2 cellular contexts compared by ENCODE assay signal in genomic region chr22:39684702-39685281, GRCh38.
TF ChIP-seq lines count a peak whose summit lies in the region.

No MANE protein-coding gene starts in this region.

TF ChIP-seq in GM23338, 12 proteins besides CTCF, POLR2A, EP300 and RAD21 (continued from another document):
- no peak for TF ChIP-seq ZNF462 (CRISPR knock-in tag; IDR thresholded peaks at IDR 0.05)
- TF ChIP-seq, protein P1, sequence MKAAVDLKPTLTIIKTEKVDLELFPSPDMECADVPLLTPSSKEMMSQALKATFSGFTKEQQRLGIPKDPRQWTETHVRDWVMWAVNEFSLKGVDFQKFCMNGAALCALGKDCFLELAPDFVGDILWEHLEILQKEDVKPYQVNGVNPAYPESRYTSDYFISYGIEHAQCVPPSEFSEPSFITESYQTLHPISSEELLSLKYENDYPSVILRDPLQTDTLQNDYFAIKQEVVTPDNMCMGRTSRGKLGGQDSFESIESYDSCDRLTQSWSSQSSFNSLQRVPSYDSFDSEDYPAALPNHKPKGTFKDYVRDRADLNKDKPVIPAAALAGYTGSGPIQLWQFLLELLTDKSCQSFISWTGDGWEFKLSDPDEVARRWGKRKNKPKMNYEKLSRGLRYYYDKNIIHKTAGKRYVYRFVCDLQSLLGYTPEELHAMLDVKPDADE (IDR thresholded peaks at IDR 0.05), result no peak
- no peak for TF ChIP-seq ZNF331 (CRISPR knock-in tag; IDR thresholded peaks at IDR 0.05; ENCODE audit: low read depth)

TF ChIP-seq in HEK293, 187 proteins besides CTCF, POLR2A, EP300 and RAD21 (continued from another document):
- TF ChIP-seq PRDM2 (tag by site-specific recombination; IDR thresholded peaks at IDR 0.05; ENCODE audit: borderline replicate concordance), result no peak
- TF ChIP-seq EGR2 (tag by site-specific recombination; IDR thresholded peaks at IDR 0.05; ENCODE audit: low read depth), result peak; percentile 95
- no peak for TF ChIP-seq ZNF580 (tag by site-specific recombination; IDR thresholded peaks at IDR 0.05)
- TF ChIP-seq ZNF335 (tag by site-specific recombination; conservative IDR thresholded peaks at IDR 0.05), result 0 out of 2 replicates have a peak, but pooled peaks have one; percentile 21
- no peak for TF ChIP-seq ZNF114 (tag by site-specific recombination; IDR thresholded peaks at IDR 0.05)
- TF ChIP-seq ZNF48 (tag by site-specific recombination; IDR thresholded peaks at IDR 0.05), result no peak
- TF ChIP-seq GLIS2 (tag by site-specific recombination; IDR thresholded peaks at IDR 0.05), result 0 out of 2 replicates have a peak, but pooled peaks have one; percentile 31
- no peak for TF ChIP-seq PATZ1 (tag by site-specific recombination; IDR thresholded peaks at IDR 0.05)
- TF ChIP-seq REPIN1 (tag by site-specific recombination; IDR thresholded peaks at IDR 0.05; ENCODE audit: low read depth), result no peak
- TF ChIP-seq ZNF548 (tag by site-specific recombination; IDR thresholded peaks at IDR 0.05), result no peak
- no peak for TF ChIP-seq RBAK (tag by site-specific recombination; IDR thresholded peaks at IDR 0.05)
- TF ChIP-seq ZNF2 (tag by site-specific recombination; IDR thresholded peaks at IDR 0.05), result no peak
- no peak for TF ChIP-seq ZNF221 (tag by site-specific recombination; IDR thresholded peaks at IDR 0.05; ENCODE audit: borderline replicate concordance)
